In the genomic region with DNA sequence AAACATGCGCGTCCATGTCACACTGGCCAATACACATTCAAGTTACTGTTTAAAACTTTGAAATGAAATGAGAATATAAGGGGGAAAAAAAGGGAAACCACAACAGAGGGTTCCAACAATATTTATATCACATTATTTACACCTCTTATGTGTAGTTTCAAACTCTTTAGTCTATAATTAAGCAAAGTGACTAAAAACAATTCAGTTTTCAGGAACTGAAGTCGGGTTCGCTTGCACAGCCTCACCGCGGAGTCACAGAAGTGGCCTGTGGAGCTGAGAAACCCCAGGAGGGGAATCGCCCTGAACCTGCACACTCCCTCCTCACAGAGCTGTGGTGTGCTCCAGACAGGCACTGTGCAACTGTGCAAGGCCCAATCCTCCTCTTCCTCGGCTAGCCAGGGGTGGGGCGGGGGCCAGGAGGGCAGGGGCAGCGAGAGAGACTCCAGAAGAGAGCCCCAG, we compare ENCODE assay signal across 13 cellular contexts.
DNase-seq lines count a peak whose midpoint lies in the region; ATAC-seq lines count a peak whose summit lies in the region.
"Had no signal": no experiment of that assay in that cellular context is flagged by ENCODE, and none has a peak within 500 bp of the region (broad histone marks: within the 10 kb centered on the region; RNA-seq: fewer than 3 reads in every experiment).

No MANE protein-coding gene starts in this region.

- peaks cover 44% of the 10 kb centered on the region for H3K36me3 Mint-ChIP-seq in effector memory CD8-positive, alpha-beta T cell (ENCODE audit: insufficient read depth)
- peaks cover 33% of the 10 kb centered on the region for H3K36me3 Mint-ChIP-seq in T-cell

- H3K27me3 Mint-ChIP-seq in effector memory CD8-positive, alpha-beta T cell, result no peaks in the 10 kb centered on the region
- no peaks in the 10 kb centered on the region for H3K27me3 Mint-ChIP-seq in T-cell

- H3K27ac Mint-ChIP-seq in effector memory CD8-positive, alpha-beta T cell, result peak overlapping the region; percentile 65 to 71
- H3K27ac Mint-ChIP-seq in T-cell, result no peak overlapping the region

- H3K9me3 Mint-ChIP-seq in effector memory CD8-positive, alpha-beta T cell, result no peaks in the 10 kb centered on the region
- H3K9me3 Mint-ChIP-seq in T-cell, result no peaks in the 10 kb centered on the region

- peaks cover 53 to 69% of the 10 kb centered on the region in 2 donors for H3K4me1 Mint-ChIP-seq in effector memory CD8-positive, alpha-beta T cell (ENCODE audit: low read depth in 2 of 2)
- H3K4me1 Mint-ChIP-seq in T-cell, result peaks cover 78 to 90% (median 88%) of the 10 kb centered on the region in 3 donors

- no peak for DNase-seq in effector memory CD8-positive, alpha-beta T cell
- DNase-seq in NCI-H2107 treated with DMSO at 0.1 percent for 48 hours (lab: John Stamatoyannopoulos, UW; ENCODE audit: unreplicated experiment) (no peak), T-cell (no peak), NCI-H526 treated with DMSO at 0.1 percent for 48 hours (lab: John Stamatoyannopoulos, UW) (no peak), NOMO-1 (lab: John Stamatoyannopoulos, UW; ENCODE audit: unreplicated experiment in 2 of 2) (no peak)
- DNase-seq: Caco-2, foreskin melanocyte, Kasumi-1, left ventricle myocardium inferior, T-helper 1 cell had no signal

- H3K4me3 Mint-ChIP-seq in effector memory CD8-positive, alpha-beta T cell, result no peak overlapping the region
- H3K4me3 Mint-ChIP-seq in T-cell, result no peak overlapping the region

- ATAC-seq in GM18511 (IDR thresholded peaks at IDR 0.05; ENCODE audit: unreplicated experiment) (peak; percentile 85), GM21381 (IDR thresholded peaks at IDR 0.05; ENCODE audit: unreplicated experiment) (peak; percentile 73), HG03064 (IDR thresholded peaks at IDR 0.05; ENCODE audit: low read depth, unreplicated experiment) (peak; percentile 74), T-cell (replicated peaks in 1 of 4) (no peak)
- ATAC-seq in effector memory CD8-positive, alpha-beta T cell (replicated peaks), result no peak

- POLR2A ChIA-PET in T-cell (lab: Charles Lee), result no interaction called here

- CTCF ChIA-PET in T-cell (lab: Charles Lee), result interaction anchor here in 1 of 2 donors (1.1 kb wide), 1 partner anchor 10 kb away, joined by 3 read pairs; no protein-coding TSS in a partner anchor

Comparison
In these comparisons a context has a peak if more than half of its experiments do, and no peak if none do; other contexts are left out.
1. ATAC-seq: peak in GM18511 (single experiment), GM21381 (single experiment) and HG03064 (single experiment); none in effector memory CD8-positive, alpha-beta T cell (single experiment) and T-cell (0 of 4).
2. H3K27ac Mint-ChIP-seq: peak in effector memory CD8-positive, alpha-beta T cell (2 of 2); none in T-cell (0 of 2).